19 cellular contexts compared by ENCODE assay signal in genomic region chr1:159930216-159930615, GRCh38. TPM values are rescaled to one million over a fixed set of nuclear protein-coding genes. Genes with fewer than 3 reads are reported as not detected.
A peak's percentile ranks its signal among the peaks of the same experiment; 100 is the strongest.
DNase-seq lines count a peak whose midpoint lies in the region; ATAC-seq and TF ChIP-seq lines count a peak whose summit lies in the region.
"Had no signal": no experiment of that assay in that cellular context is flagged by ENCODE, and none has a peak within 500 bp of the region (broad histone marks: within the 10 kb centered on the region; RNA-seq: fewer than 3 reads in every experiment).

No MANE protein-coding gene starts in this region.

- H3K9me3 ChIP-seq in HEK293 (ENCODE audit: control insufficient read depth, insufficient read depth, low read depth, low read length) (no peaks in the 10 kb centered on the region), endodermal cell (ENCODE audit: control insufficient read depth, low read length) (no peaks in the 10 kb centered on the region), osteoblast (ENCODE audit: low read depth, low read length) (no peaks in the 10 kb centered on the region), upper lobe of right lung (no peaks in the 10 kb centered on the region)
- H3K9me3 ChIP-seq: BE2C, Caco-2 had no signal

- H3K9me3 Mint-ChIP-seq in endodermal cell (no peaks in the 10 kb centered on the region), CD14-positive monocyte (peaks cover 0 to under 1% (median 0%) of the 10 kb centered on the region in 7 donors)
- H3K9me3 Mint-ChIP-seq: CD4-positive, alpha-beta T cell; H9 had no signal

- CTCF ChIA-PET in HEK293 (lab: Yijun Ruan, JAX) = interaction anchor here (0.7 to 19.3 kb wide), 3 partner anchors 75 to 149 kb away, joined by 5 to 353 read pairs (median 5); partner anchors contain the start of gene DUSP23

- POLR2A ChIA-PET in HEK293 (lab: Yijun Ruan, JAX) = interaction anchor here (0.6 kb wide), 1 partner anchor 16 kb away, joined by 3 read pairs; no protein-coding TSS in a partner anchor

- no peaks in the 10 kb centered on the region for H3K4me1 ChIP-seq in HEK293 (ENCODE audit: control insufficient read depth, insufficient read depth, low read length)
- H3K4me1 ChIP-seq in endodermal cell (ENCODE audit: control insufficient read depth, insufficient read depth, low read length) = no peaks in the 10 kb centered on the region
- peaks cover 7% of the 10 kb centered on the region for H3K4me1 ChIP-seq in osteoblast (ENCODE audit: insufficient read depth, low read length)
- peaks cover 8% of the 10 kb centered on the region for H3K4me1 ChIP-seq in upper lobe of right lung
- H3K4me1 ChIP-seq: BE2C had no signal

- TF ChIP-seq CTCF in HEK293 (tag by site-specific recombination; IDR thresholded peaks at IDR 0.05) (no peak), endodermal cell (conservative IDR thresholded peaks at IDR 0.05) (no peak), osteoblast (IDR thresholded peaks at IDR 0.05; ENCODE audit: extremely low read depth, low read depth, low read length) (no peak), upper lobe of right lung (IDR thresholded peaks at IDR 0.05) (no peak), CD14-positive monocyte (IDR thresholded peaks at IDR 0.05) (no peak)

- peaks cover 1% of the 10 kb centered on the region for H3K79me2 ChIP-seq in osteoblast (ENCODE audit: insufficient read depth, low read length)

- H3K27ac Mint-ChIP-seq in endodermal cell (no peak overlapping the region), CD14-positive monocyte (peak overlapping the region in 1 of 7 donors; percentile 24)
- H3K27ac Mint-ChIP-seq: CD4-positive, alpha-beta T cell had no signal

- peaks cover 15% of the 10 kb centered on the region for H3K4me1 Mint-ChIP-seq in endodermal cell
- H3K4me1 Mint-ChIP-seq in CD14-positive monocyte = peaks cover 10% of the 10 kb centered on the region

- no peaks in the 10 kb centered on the region for H4K20me1 ChIP-seq in osteoblast (ENCODE audit: insufficient read depth, low read length)

- intact Hi-C loops in upper lobe of right lung (cut with DNase I) = no loop called here
- intact Hi-C loops in CD14-positive monocyte (cut with micrococcal nuclease) = loop anchor here in 1 of 2 donors (5.0 to 10.0 kb wide), 2 partner anchors 38 to 165 kb away; partner anchors contain the start of gene IGSF8

- H3K4me2 ChIP-seq in osteoblast (ENCODE audit: insufficient read depth, low read length) = no peak overlapping the region

- H3K27me3 ChIP-seq in endodermal cell (ENCODE audit: control insufficient read depth, insufficient read depth, low read length, poor library complexity, severe bottlenecking) = no peaks in the 10 kb centered on the region
- H3K27me3 ChIP-seq in osteoblast (ENCODE audit: insufficient read depth, low read length) = no peaks in the 10 kb centered on the region
- H3K27me3 ChIP-seq in upper lobe of right lung = no peaks in the 10 kb centered on the region

- WGBS in endodermal cell (ENCODE audit: insufficient coverage in 1 of 2, insufficient read length in 1 of 2), 2 experiments = 89 to 90% methylated on average over 2 to 11 of the region's 11 CpGs

- H3K36me3 ChIP-seq in HEK293 (ENCODE audit: control insufficient read depth in 2 of 2, insufficient read depth in 1 of 2, low read length in 2 of 2) (no peaks in the 10 kb centered on the region), endodermal cell (ENCODE audit: control insufficient read depth, insufficient read depth, low read length) (no peaks in the 10 kb centered on the region), osteoblast (ENCODE audit: insufficient read depth, low read length) (no peaks in the 10 kb centered on the region), upper lobe of right lung (no peaks in the 10 kb centered on the region)
- H3K36me3 ChIP-seq: BE2C had no signal

- ATAC-seq in upper lobe of right lung = no peak
- ATAC-seq: GM12878 had no signal

- H3K27ac ChIP-seq in HEK293 (ENCODE audit: extremely low read depth, low read depth, low read length) = no peak overlapping the region
- no peak overlapping the region for H3K27ac ChIP-seq in endodermal cell (ENCODE audit: low read depth, low read length)
- no peak overlapping the region for H3K27ac ChIP-seq in osteoblast (ENCODE audit: low read depth, low read length)
- no peak overlapping the region for H3K27ac ChIP-seq in upper lobe of right lung
- H3K27ac ChIP-seq: HL-60 had no signal

- no peak overlapping the region for H2AFZ ChIP-seq in osteoblast (ENCODE audit: low read length)

- H3K36me3 Mint-ChIP-seq in endodermal cell (ENCODE audit: low read depth) (peaks cover 2% of the 10 kb centered on the region), CD14-positive monocyte (no peaks in the 10 kb centered on the region)

- H3K4me3 Mint-ChIP-seq in endodermal cell = peak overlapping the region; percentile 35
- H3K4me3 Mint-ChIP-seq in CD14-positive monocyte = no peak overlapping the region
- H3K4me3 Mint-ChIP-seq: CD4-positive, alpha-beta T cell; H9 had no signal

- DNase-seq in endodermal cell (no peak), osteoblast (ENCODE audit: insufficient read length, low spot score, missing footprints) (peak; percentile 74), upper lobe of right lung (peak; percentile 51), SKM-1 (lab: John Stamatoyannopoulos, UW; ENCODE audit: unreplicated experiment) (no peak), SHP77 (lab: John Stamatoyannopoulos, UW) (no peak), CD14-positive monocyte (ENCODE audit: low spot score) (no peak)
- DNase-seq: ACHN; BE2C; C1 segment of cervical spinal cord; Caco-2; CD4-positive, alpha-beta T cell; DMS79; GF-D8; GOT3 had no signal

- H3K4me3 ChIP-seq in HEK293 (ENCODE audit: low read depth, low read length) (no peak overlapping the region), endodermal cell (ENCODE audit: low read length) (no peak overlapping the region), osteoblast (ENCODE audit: insufficient read depth, low read length) (no peak overlapping the region), upper lobe of right lung (no peak overlapping the region)
- H3K4me3 ChIP-seq: GM12878 had no signal

- no peak overlapping the region for H3K9ac ChIP-seq in endodermal cell (ENCODE audit: extremely low read depth, low read length, poor library complexity, severe bottlenecking)

- H3K27me3 Mint-ChIP-seq in endodermal cell (ENCODE audit: insufficient read depth) (peaks cover 12% of the 10 kb centered on the region), CD14-positive monocyte (ENCODE audit: low read depth in 3 of 3) (peaks cover 2 to 11% (median 9%) of the 10 kb centered on the region in 3 donors)
- H3K27me3 Mint-ChIP-seq: CD4-positive, alpha-beta T cell had no signal

TF ChIP-seq in HEK293, 187 proteins besides CTCF, POLR2A, EP300 and RAD21:
- TF ChIP-seq IKZF3 (tag by site-specific recombination; IDR thresholded peaks at IDR 0.05) = no peak
- peak; percentile 82 for TF ChIP-seq GLIS1 (tag by site-specific recombination; IDR thresholded peaks at IDR 0.05)

RNA-seq across cellular contexts. Expression of gene TAGLN2, which starts 4.9 kb away (rescaled TPM):
- total RNA-seq in endodermal cell = 100 to 1,000 TPM; 136 to 221 TPM
- polyA plus RNA-seq in endodermal cell (2013, experiment 1 of 2) = 141 TPM
- 179 TPM for polyA plus RNA-seq in endodermal cell (2013, experiment 2 of 2)
- 156 and 159 TPM in 2 replicates for total RNA-seq in osteoblast
- 435 TPM for total RNA-seq in upper lobe of right lung
- polyA plus RNA-seq in CD14-positive monocyte = 1,000 to 10,000 TPM in 1 of 2 donors, 100 to 1,000 TPM in 1; 918 to 1,259 TPM

RNA-seq across cellular contexts. Expression of gene IGSF9, which starts 15.2 kb away (rescaled TPM):
- total RNA-seq in endodermal cell (1 to 10 TPM; 7.5 to 9.2 TPM), osteoblast (under 0.01 TPM in 2 replicates), upper lobe of right lung (2.2 TPM)
- polyA plus RNA-seq in endodermal cell (2013, experiment 1 of 2) = 34.7 TPM
- polyA plus RNA-seq in endodermal cell (2013, experiment 2 of 2) = 30.4 TPM
- not detected for polyA plus RNA-seq in CD14-positive monocyte
- total RNA-seq: CD4-positive, alpha-beta T cell; GM12878 had no signal

RNA-seq across cellular contexts. Expression of gene SLAMF9, which starts 23.8 kb away (rescaled TPM):
- total RNA-seq in endodermal cell (not detected), osteoblast (not detected in 2 replicates), upper lobe of right lung (not detected)
- not detected for polyA plus RNA-seq in endodermal cell (2013, experiment 1 of 2)
- polyA plus RNA-seq in endodermal cell (2013, experiment 2 of 2) = not detected
- not detected for polyA plus RNA-seq in CD14-positive monocyte
- total RNA-seq: CD4-positive, alpha-beta T cell; Daoy; GM12878; H9 had no signal
- polyA plus RNA-seq: GM12878 had no signal

RNA-seq across cellular contexts. Expression of gene CFAP45, which starts 30.3 kb away (rescaled TPM):
- total RNA-seq in endodermal cell (under 1 TPM; 0.49 to 0.55 TPM), osteoblast (0.29 and 0.36 TPM in 2 replicates), upper lobe of right lung (1.9 TPM)
- 0.96 TPM for polyA plus RNA-seq in endodermal cell (2013, experiment 1 of 2)
- polyA plus RNA-seq in endodermal cell (2013, experiment 2 of 2) = 0.54 TPM
- polyA plus RNA-seq in CD14-positive monocyte = under 1 TPM in 1 of 2 donors, not detected in 1; 0.12 TPM

Comparison
In these comparisons a context has a peak if more than half of its experiments do, and no peak if none do; other contexts are left out.
1. DNase-seq: peak in osteoblast (single experiment) and upper lobe of right lung (single experiment); none in endodermal cell (single experiment), SKM-1 (single experiment), SHP77 (0 of 2) and CD14-positive monocyte (single experiment).